8 cellular contexts compared by ENCODE assay signal in the genomic region with DNA sequence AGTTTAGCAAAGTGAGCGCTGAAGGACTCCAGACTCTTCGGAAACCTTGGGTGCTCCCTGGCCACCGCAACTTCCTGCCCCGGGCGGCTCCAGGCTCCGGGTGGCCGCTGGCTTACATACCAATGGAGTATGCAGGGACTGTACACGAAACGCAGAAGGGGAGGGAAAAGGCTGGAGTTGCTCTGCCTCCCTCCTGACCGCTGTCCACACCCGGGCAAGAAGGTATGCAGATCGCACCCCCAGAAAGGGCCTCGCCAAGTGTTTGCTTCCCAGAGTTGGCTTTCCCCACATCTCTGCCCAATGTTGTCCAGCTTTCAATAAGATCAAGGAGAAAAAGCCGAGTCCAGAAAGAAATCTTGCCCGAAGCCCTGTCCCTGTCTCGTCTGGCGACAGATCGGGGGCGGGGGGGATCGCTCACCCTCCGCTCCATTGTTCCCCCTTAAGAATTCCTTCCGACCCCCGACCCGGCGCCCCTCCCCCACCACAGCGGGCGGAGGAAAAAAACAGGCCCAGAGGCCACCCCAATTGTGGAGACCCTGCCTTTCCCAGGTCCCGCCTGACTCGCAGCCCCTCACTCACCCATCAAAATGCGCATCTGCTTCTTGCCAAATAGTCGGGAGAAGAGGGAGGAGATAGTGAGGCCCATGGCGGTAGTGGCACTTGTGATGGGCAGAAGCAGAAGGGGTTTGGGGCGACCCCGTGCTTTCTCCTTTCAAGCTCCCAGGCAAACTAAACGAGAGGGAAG. TPM values are rescaled to one million over a fixed set of nuclear protein-coding genes. Genes with fewer than 3 reads are reported as not detected.
DNase-seq lines count a peak whose midpoint lies in the region; ATAC-seq and TF ChIP-seq lines count a peak whose summit lies in the region.

No MANE protein-coding gene starts in this region.

- DNase-seq in Daoy (ENCODE audit: low read depth) (peak; percentile 85), NCI-H748 treated with DMSO at 0.1 percent for 48 hours (lab: John Stamatoyannopoulos, UW) (peak; percentile 3), endothelial cell (ENCODE audit: low spot score) (peak; percentile 62)
- peak; percentile 44 for DNase-seq in activated CD8-positive, alpha-beta memory T cell treated with anti-CD3 and anti-CD28 coated beads, Interleukin-2, amount 50 U/mL, for 4 hours
- peak; percentile 34 for DNase-seq in stimulated activated CD8-positive, alpha-beta memory T cell treated with anti-CD3 and anti-CD28 coated beads, Interleukin-15, amount 100 ng/mL, for 1 hour (ENCODE audit: low read depth)

- peak overlapping the region; percentile 99 for H3K27ac Mint-ChIP-seq in endothelial cell (ENCODE audit: unreplicated experiment)

- CTCF ChIA-PET in HEK293 (lab: Yijun Ruan, JAX), result interaction anchor here (0.6 to 0.7 kb wide), 3 partner anchors 88 to 308 kb away, joined by 3 to 4 read pairs (median 3); no protein-coding TSS in a partner anchor

- TF ChIP-seq CTCF in HEK293 (tag by site-specific recombination; IDR thresholded peaks at IDR 0.05) (no peak), endothelial cell (IDR thresholded peaks at IDR 0.05; ENCODE audit: unreplicated experiment) (no peak)

- H3K9me3 Mint-ChIP-seq in endothelial cell (ENCODE audit: unreplicated experiment), result no peaks in the 10 kb centered on the region

- H3K4me3 Mint-ChIP-seq in endothelial cell (ENCODE audit: unreplicated experiment), result peak overlapping the region; percentile 98

- H3K36me3 ChIP-seq in HEK293 (ENCODE audit: control insufficient read depth in 2 of 2, insufficient read depth in 1 of 2, low read length in 2 of 2), result peaks cover 0 to 5% of the 10 kb centered on the region in 2 experiments; a peak in 2 of 3 replicates
- peaks cover 33% of the 10 kb centered on the region for H3K36me3 ChIP-seq in mesodermal cell (ENCODE audit: control insufficient read depth, insufficient read depth, low read length)

- POLR2A ChIA-PET in HEK293 (lab: Yijun Ruan, JAX), result interaction anchor here (0.5 to 1.4 kb wide), 13 partner anchors 16 to 709 kb away, joined by 3 to 11 read pairs (median 3); a partner anchor contains a TSS

- H3K36me3 Mint-ChIP-seq in endothelial cell (ENCODE audit: low read depth, unreplicated experiment), result no peaks in the 10 kb centered on the region

- 0% methylated on average over 19 to 20 of the region's 35 CpGs for WGBS in mesodermal cell (ENCODE audit: insufficient coverage in 2 of 2), 2 experiments

- ATAC-seq in HG02973 (IDR thresholded peaks at IDR 0.05; ENCODE audit: unreplicated experiment), result no peak

- H3K9me3 ChIP-seq in HEK293 (ENCODE audit: control insufficient read depth, insufficient read depth, low read depth, low read length) (no peaks in the 10 kb centered on the region), mesodermal cell (ENCODE audit: control insufficient read depth, low read length) (no peaks in the 10 kb centered on the region)

- H3K27ac ChIP-seq in HEK293 (ENCODE audit: extremely low read depth, low read depth, low read length) (peak overlapping the region; percentile 73), mesodermal cell (ENCODE audit: low read depth, low read length, severe bottlenecking) (peak overlapping the region; percentile 100)

- peaks cover 28% of the 10 kb centered on the region for H3K4me1 Mint-ChIP-seq in endothelial cell (ENCODE audit: unreplicated experiment)

- peaks cover 15% of the 10 kb centered on the region for H3K27me3 Mint-ChIP-seq in endothelial cell (ENCODE audit: unreplicated experiment)

- H3K4me1 ChIP-seq in HEK293 (ENCODE audit: control insufficient read depth, insufficient read depth, low read length) (no peaks in the 10 kb centered on the region), mesodermal cell (ENCODE audit: control insufficient read depth, insufficient read depth, low read length, poor library complexity, severe bottlenecking) (peaks cover 8% of the 10 kb centered on the region)

- H3K4me3 ChIP-seq in HEK293 (ENCODE audit: low read depth, low read length) (peak overlapping the region; percentile 86), mesodermal cell (ENCODE audit: extremely low read depth, insufficient read depth, low read length, poor library complexity, severe bottlenecking) (peak overlapping the region; percentile 82)

TF ChIP-seq in HEK293, 187 proteins besides CTCF, POLR2A, EP300 and RAD21 (continues in another document):
- TF ChIP-seq, protein P1, sequence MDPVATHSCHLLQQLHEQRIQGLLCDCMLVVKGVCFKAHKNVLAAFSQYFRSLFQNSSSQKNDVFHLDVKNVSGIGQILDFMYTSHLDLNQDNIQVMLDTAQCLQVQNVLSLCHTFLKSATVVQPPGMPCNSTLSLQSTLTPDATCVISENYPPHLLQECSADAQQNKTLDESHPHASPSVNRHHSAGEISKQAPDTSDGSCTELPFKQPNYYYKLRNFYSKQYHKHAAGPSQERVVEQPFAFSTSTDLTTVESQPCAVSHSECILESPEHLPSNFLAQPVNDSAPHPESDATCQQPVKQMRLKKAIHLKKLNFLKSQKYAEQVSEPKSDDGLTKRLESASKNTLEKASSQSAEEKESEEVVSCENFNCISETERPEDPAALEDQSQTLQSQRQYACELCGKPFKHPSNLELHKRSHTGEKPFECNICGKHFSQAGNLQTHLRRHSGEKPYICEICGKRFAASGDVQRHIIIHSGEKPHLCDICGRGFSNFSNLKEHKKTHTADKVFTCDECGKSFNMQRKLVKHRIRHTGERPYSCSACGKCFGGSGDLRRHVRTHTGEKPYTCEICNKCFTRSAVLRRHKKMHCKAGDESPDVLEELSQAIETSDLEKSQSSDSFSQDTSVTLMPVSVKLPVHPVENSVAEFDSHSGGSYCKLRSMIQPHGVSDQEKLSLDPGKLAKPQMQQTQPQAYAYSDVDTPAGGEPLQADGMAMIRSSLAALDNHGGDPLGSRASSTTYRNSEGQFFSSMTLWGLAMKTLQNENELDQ (tag by site-specific recombination; IDR thresholded peaks at IDR 0.05; ENCODE audit: low read depth), result no peak
- TF ChIP-seq ZNF169 (tag by site-specific recombination; IDR thresholded peaks at IDR 0.05) (no peak), ZNF302 (tag by site-specific recombination; IDR thresholded peaks at IDR 0.05; ENCODE audit: low read depth) (no peak), ZNF768 (tag by site-specific recombination; IDR thresholded peaks at IDR 0.05) (no peak), TCF7L2 (IDR thresholded peaks at IDR 0.05; ENCODE audit: borderline replicate concordance, low read depth, low read length) (no peak), ZBTB7A (tag by site-specific recombination; IDR thresholded peaks at IDR 0.05; ENCODE audit: low read depth) (no peak; the same call in 1 of the 2 replicates)
- TF ChIP-seq, protein P2, sequence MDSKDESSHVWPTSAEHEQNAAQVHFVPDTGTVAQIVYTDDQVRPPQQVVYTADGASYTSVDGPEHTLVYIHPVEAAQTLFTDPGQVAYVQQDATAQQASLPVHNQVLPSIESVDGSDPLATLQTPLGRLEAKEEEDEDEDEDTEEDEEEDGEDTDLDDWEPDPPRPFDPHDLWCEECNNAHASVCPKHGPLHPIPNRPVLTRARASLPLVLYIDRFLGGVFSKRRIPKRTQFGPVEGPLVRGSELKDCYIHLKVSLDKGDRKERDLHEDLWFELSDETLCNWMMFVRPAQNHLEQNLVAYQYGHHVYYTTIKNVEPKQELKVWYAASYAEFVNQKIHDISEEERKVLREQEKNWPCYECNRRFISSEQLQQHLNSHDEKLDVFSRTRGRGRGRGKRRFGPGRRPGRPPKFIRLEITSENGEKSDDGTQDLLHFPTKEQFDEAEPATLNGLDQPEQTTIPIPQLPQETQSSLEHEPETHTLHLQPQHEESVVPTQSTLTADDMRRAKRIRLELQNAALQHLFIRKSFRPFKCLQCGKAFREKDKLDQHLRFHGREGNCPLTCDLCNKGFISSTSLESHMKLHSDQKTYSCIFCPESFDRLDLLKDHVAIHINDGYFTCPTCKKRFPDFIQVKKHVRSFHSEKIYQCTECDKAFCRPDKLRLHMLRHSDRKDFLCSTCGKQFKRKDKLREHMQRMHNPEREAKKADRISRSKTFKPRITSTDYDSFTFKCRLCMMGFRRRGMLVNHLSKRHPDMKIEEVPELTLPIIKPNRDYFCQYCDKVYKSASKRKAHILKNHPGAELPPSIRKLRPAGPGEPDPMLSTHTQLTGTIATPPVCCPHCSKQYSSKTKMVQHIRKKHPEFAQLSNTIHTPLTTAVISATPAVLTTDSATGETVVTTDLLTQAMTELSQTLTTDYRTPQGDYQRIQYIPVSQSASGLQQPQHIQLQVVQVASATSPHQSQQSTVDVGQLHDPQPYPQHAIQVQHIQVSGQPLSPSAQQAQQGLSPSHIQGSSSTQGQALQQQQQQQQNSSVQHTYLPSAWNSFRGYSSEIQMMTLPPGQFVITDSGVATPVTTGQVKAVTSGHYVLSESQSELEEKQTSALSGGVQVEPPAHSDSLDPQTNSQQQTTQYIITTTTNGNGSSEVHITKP (tag by site-specific recombination; IDR thresholded peaks at IDR 0.05), result peak; percentile 65

RNA-seq across cellular contexts. Expression of a gene that starts 0.5 kb away (rescaled TPM):
- 216 and 220 TPM in 2 replicates for total RNA-seq in Daoy (2014; rRNA removed; shearing (Covaris generic))
- 161 TPM for total RNA-seq in endothelial cell (ENCODE audit: unreplicated experiment)
- 332 TPM for polyA plus RNA-seq in mesodermal cell (2013, experiment 1 of 2)
- polyA plus RNA-seq in mesodermal cell (2013, experiment 2 of 2), result 307 TPM

RNA-seq across cellular contexts. Expression of a gene that starts 40.6 kb away (rescaled TPM):
- 15.7 and 19.3 TPM in 2 replicates for total RNA-seq in Daoy (2014; rRNA removed; shearing (Covaris generic))
- total RNA-seq in endothelial cell (ENCODE audit: unreplicated experiment), result 11.0 TPM
- 8.8 TPM for polyA plus RNA-seq in mesodermal cell (2013, experiment 1 of 2)
- 7.1 TPM for polyA plus RNA-seq in mesodermal cell (2013, experiment 2 of 2)

RNA-seq across cellular contexts. Expression of a gene that starts 52.5 kb away (rescaled TPM):
- 0.06 TPM in 1 of 2 replicates, not detected in the other for total RNA-seq in Daoy (2014; rRNA removed; shearing (Covaris generic))
- total RNA-seq in endothelial cell (ENCODE audit: unreplicated experiment), result 0.85 TPM
- polyA plus RNA-seq in mesodermal cell (2013, experiment 1 of 2), result 0.07 TPM
- polyA plus RNA-seq in mesodermal cell (2013, experiment 2 of 2), result 0.20 TPM

Comparison
In these comparisons a context has a peak if more than half of its experiments do, and no peak if none do; other contexts are left out.
1. DNase-seq: peak in every context shown above with its lines; median percentile 85 in Daoy; 62 in endothelial cell; 44 in activated CD8-positive, alpha-beta memory T cell treated with anti-CD3 and anti-CD28 coated beads, Interleukin-2, amount 50 U/mL, for 4 hours; 34 in stimulated activated CD8-positive, alpha-beta memory T cell treated with anti-CD3 and anti-CD28 coated beads, Interleukin-15, amount 100 ng/mL, for 1 hour; 3 in NCI-H748 treated with DMSO at 0.1 percent for 48 hours.